In genomic region chr12:42524716-42525115, GRCh38 we compare ENCODE assay signal across 27 cellular contexts.
"Had no signal": no experiment of that assay in that cellular context is flagged by ENCODE, and none has a peak within 500 bp of the region (broad histone marks: within the 10 kb centered on the region; RNA-seq: fewer than 3 reads in every experiment).

No MANE protein-coding gene starts in this region.

- H3K9me3 ChIP-seq: left lung, lower lobe of right lung, ovary, stomach, testis, thyroid gland, transverse colon, upper lobe of left lung, vagina had no signal

- H3K27ac ChIP-seq: left lung, lower lobe of right lung, neural progenitor cell, ovary, skin epidermis, stomach, testis, thyroid gland, transverse colon, upper lobe of left lung, vagina had no signal

- H3K27me3 ChIP-seq: left lung, neural progenitor cell, ovary, stomach, testis, thyroid gland, transverse colon, upper lobe of left lung, vagina had no signal

- ATAC-seq: left colon; left lung; lower lobe of right lung; naive thymus-derived CD8-positive, alpha-beta T cell; right cardiac atrium; sciatic nerve; stimulated activated naive B cell treated with anti-CD40 and anti-IgM and Interleukin-4, amounts not matched to agents 10 μg/mL and 1 μg/mL and 100 μg/mL, for 72 hours; stimulated activated naive CD8-positive, alpha-beta T cell treated with anti-CD3 and anti-CD28 coated beads, Interleukin-15, Interleukin-2, amounts not matched to agents 100 U/mL and 50 U/mL, for 24 hours had no signal

- H3K9me3 Mint-ChIP-seq: naive thymus-derived CD8-positive, alpha-beta T cell; nephron; neural progenitor cell; stimulated activated naive B cell treated with anti-CD40 and anti-IgM and Interleukin-4, amounts not matched to agents 10 μg/mL and 1 μg/mL and 100 μg/mL, for 72 hours had no signal

- H3K27me3 Mint-ChIP-seq: progenitor cell of endocrine pancreas had no signal

- H3K4me1 ChIP-seq: left lung, lower lobe of right lung, stomach, testis, thyroid gland, transverse colon, upper lobe of left lung, vagina had no signal

- H3K36me3 Mint-ChIP-seq: naive thymus-derived CD8-positive, alpha-beta T cell; neural progenitor cell; stimulated activated naive B cell treated with anti-CD40 and anti-IgM and Interleukin-4, amounts not matched to agents 10 μg/mL and 1 μg/mL and 100 μg/mL, for 72 hours had no signal

- DNase-seq: hippocampal formation; kidney; left colon; left lung; lower lobe of right lung; mammary epithelial cell; mesenchymal stem cell; naive thymus-derived CD8-positive, alpha-beta T cell; ovary; right cardiac atrium; stimulated activated CD4-positive, alpha-beta T cell treated with anti-CD3 and anti-CD28 coated beads, Interleukin-12 subunit alpha, Interleukin-12 subunit beta, amount 100 ng/mL, for 4 hours; stimulated activated CD4-positive, alpha-beta T cell treated with anti-CD3 and anti-CD28 coated beads, Interleukin-15, amount 100 ng/mL, for 24 hours; stimulated activated CD4-positive, alpha-beta T cell treated with anti-CD3 and anti-CD28 coated beads, Interleukin-2, amount 100 ng/mL, for 24 hours; stimulated activated CD4-positive, alpha-beta T cell treated with anti-CD3 and anti-CD28 coated beads, Interleukin-4, amount 100 ng/mL, for 1 hour; stimulated activated naive B cell treated with anti-CD40 and anti-IgM and Interleukin-4, amounts not matched to agents 10 μg/mL and 1 μg/mL and 100 μg/mL, for 72 hours; stimulated activated naive CD8-positive, alpha-beta T cell treated with anti-CD3 and anti-CD28 coated beads, Interleukin-15, Interleukin-2, amounts not matched to agents 100 U/mL and 50 U/mL, for 24 hours; stomach; testis; thyroid gland; transverse colon; upper lobe of left lung had no signal

- H3K36me3 ChIP-seq: left lung, lower lobe of right lung, neural progenitor cell, ovary, stomach, thyroid gland, transverse colon, upper lobe of left lung, vagina had no signal

- H3K4me2 ChIP-seq: neural progenitor cell had no signal

- H3K4me3 ChIP-seq: left lung, lower lobe of right lung, neural progenitor cell, ovary, skin epidermis, stomach, testis, thyroid gland, transverse colon, upper lobe of left lung, vagina had no signal

- H3K9ac ChIP-seq: neural progenitor cell had no signal

- H3K27ac Mint-ChIP-seq: naive thymus-derived CD8-positive, alpha-beta T cell; nephron; neural progenitor cell; stimulated activated naive B cell treated with anti-CD40 and anti-IgM and Interleukin-4, amounts not matched to agents 10 μg/mL and 1 μg/mL and 100 μg/mL, for 72 hours had no signal

- H2AFZ ChIP-seq: neural progenitor cell had no signal

- H3K4me1 Mint-ChIP-seq: naive thymus-derived CD8-positive, alpha-beta T cell; neural progenitor cell; stimulated activated naive B cell treated with anti-CD40 and anti-IgM and Interleukin-4, amounts not matched to agents 10 μg/mL and 1 μg/mL and 100 μg/mL, for 72 hours had no signal

- H3K4me3 Mint-ChIP-seq: naive thymus-derived CD8-positive, alpha-beta T cell; nephron; neural progenitor cell; stimulated activated naive B cell treated with anti-CD40 and anti-IgM and Interleukin-4, amounts not matched to agents 10 μg/mL and 1 μg/mL and 100 μg/mL, for 72 hours had no signal
